Comparison of ENCODE assay signal across 8 cellular contexts in genomic region chr1:27557596-27558340, GRCh38. TPM values are rescaled to one million over a fixed set of nuclear protein-coding genes. Genes with fewer than 3 reads are reported as not detected.
DNase-seq lines count a peak whose midpoint lies in the region; ATAC-seq, FAIRE-seq and TF ChIP-seq lines count a peak whose summit lies in the region.

No MANE protein-coding gene starts in this region.

- peak overlapping the region; percentile 99 for H3K27ac Mint-ChIP-seq in WTC11

- H3K36me3 ChIP-seq in iPS-20b (ENCODE audit: insufficient read depth, low read depth, low read length) = peaks cover 16% of the 10 kb centered on the region; the same call in 1 of the 2 replicates
- peaks cover 31% of the 10 kb centered on the region for H3K36me3 ChIP-seq in skeletal muscle satellite cell (ENCODE audit: insufficient read depth, low read length)

- H3K9me3 ChIP-seq in iPS-20b (ENCODE audit: insufficient read depth, low read depth, low read length) (no peaks in the 10 kb centered on the region), skeletal muscle satellite cell (replicated peaks; ENCODE audit: low read length) (no peaks in the 10 kb centered on the region)

- FAIRE-seq in GM12891 (lab: Jason Lieb, UNC) = peak; percentile 52

- DNase-seq in GM12891 (ENCODE audit: insufficient read length, low spot score) = no peak
- peak; percentile 46 for DNase-seq in WTC11 (ENCODE audit: low spot score)
- no peak for DNase-seq in NCI-H1048 (lab: John Stamatoyannopoulos, UW)
- no peak for DNase-seq in DMS114 treated with DMSO at 0.1 percent for 48 hours (lab: John Stamatoyannopoulos, UW; ENCODE audit: unreplicated experiment)

- H3K36me3 Mint-ChIP-seq in WTC11 = peaks cover 3% of the 10 kb centered on the region; the same call in 1 of the 2 replicates

- peaks cover 60% of the 10 kb centered on the region for H3K4me1 Mint-ChIP-seq in WTC11

- no peak overlapping the region for H3K27ac ChIP-seq in iPS-20b (ENCODE audit: low read length)

- ATAC-seq in WTC11 (peak; percentile 43), HG03159 (IDR thresholded peaks at IDR 0.05; ENCODE audit: unreplicated experiment) (no peak), GM19467 (IDR thresholded peaks at IDR 0.05; ENCODE audit: unreplicated experiment) (no peak)

- H3K27me3 Mint-ChIP-seq in WTC11 (ENCODE audit: low read depth) = no peaks in the 10 kb centered on the region

- peak overlapping the region; percentile 50 for H3K4me3 Mint-ChIP-seq in WTC11

- POLR2A ChIA-PET in WTC11 (lab: Charles Lee) = interaction anchor here (0.9 to 2.7 kb wide), 16 partner anchors 9 to 192 kb away, joined by 3 to 21 read pairs (median 4); partner anchors contain the start of genes AHDC1 and WASF2

- H3K4me3 ChIP-seq in iPS-20b (ENCODE audit: low read length) (no peak overlapping the region), skeletal muscle satellite cell (ENCODE audit: low read length) (no peak overlapping the region)

- TF ChIP-seq POLR2A in GM12891 (IDR thresholded peaks at IDR 0.05; ENCODE audit: low read depth, low read length) = no peak

- H3K4me1 ChIP-seq in iPS-20b (ENCODE audit: insufficient read depth, low read length) = peaks cover 26% of the 10 kb centered on the region
- H3K4me1 ChIP-seq in skeletal muscle satellite cell (ENCODE audit: control insufficient read depth, insufficient read depth, low read length) = peaks cover 66% of the 10 kb centered on the region

- no peaks in the 10 kb centered on the region for H3K27me3 ChIP-seq in iPS-20b (ENCODE audit: insufficient read depth, low read length)
- H3K27me3 ChIP-seq in skeletal muscle satellite cell (ENCODE audit: control insufficient read depth, insufficient read depth, low read length) = no peaks in the 10 kb centered on the region

- H3K9ac ChIP-seq in iPS-20b (ENCODE audit: low read depth, low read length) (peak overlapping the region; percentile 20; the same call in 1 of the 2 replicates), skeletal muscle satellite cell (ENCODE audit: low read depth, low read length) (no peak overlapping the region)

- no peak for TF ChIP-seq CTCF in WTC11 (IDR thresholded peaks at IDR 0.05)

- H3K9me3 Mint-ChIP-seq in WTC11 = no peaks in the 10 kb centered on the region

- CTCF ChIA-PET in WTC11 (lab: Charles Lee) = interaction anchor here (0.6 to 11.6 kb wide), 76 partner anchors 12 to 597 kb away, joined by 3 to 489 read pairs (median 7); partner anchors contain the start of genes AHDC1, CD164L2, FAM76A and IFI6

- peak overlapping the region; percentile 1 for H3K4me2 ChIP-seq in skeletal muscle satellite cell (ENCODE audit: low read length)

TF ChIP-seq in GM12891, 5 proteins besides CTCF, POLR2A, EP300 and RAD21:
- TF ChIP-seq POU2F2 (IDR thresholded peaks at IDR 0.05; ENCODE audit: low read depth, low read length) (no peak), POLR2AphosphoS5 (IDR thresholded peaks at IDR 0.05; ENCODE audit: low read depth, low read length) (no peak), TAF1 (IDR thresholded peaks at IDR 0.05; ENCODE audit: low read depth, low read length) (no peak), PAX5 (IDR thresholded peaks at IDR 0.05; ENCODE audit: insufficient read depth, low read length, severe bottlenecking) (no peak), SPI1 (IDR thresholded peaks at IDR 0.05; ENCODE audit: low read depth, low read length) (no peak)

TF ChIP-seq in WTC11, 78 proteins besides CTCF, POLR2A, EP300 and RAD21:
- TF ChIP-seq GRHL2 (CRISPR knock-in tag; IDR thresholded peaks at IDR 0.05; ENCODE audit: insufficient replicate concordance, severe bottlenecking) = no peak
- TF ChIP-seq TEAD4 (CRISPR knock-in tag; IDR thresholded peaks at IDR 0.05) = no peak
- TF ChIP-seq FOXJ3 (CRISPR knock-in tag; IDR thresholded peaks at IDR 0.05; ENCODE audit: borderline replicate concordance) = no peak
- no peak for TF ChIP-seq ZBTB21 (CRISPR knock-in tag; IDR thresholded peaks at IDR 0.05; ENCODE audit: borderline replicate concordance)
- TF ChIP-seq ZNF121 (CRISPR knock-in tag; IDR thresholded peaks at IDR 0.05) = peak; percentile 83
- no peak for TF ChIP-seq NFATC4 (CRISPR knock-in tag; IDR thresholded peaks at IDR 0.05)
TF ChIP-seq in WTC11: peak in this region for 1.

RNA-seq across cellular contexts. Expression of gene AHDC1, which starts 46.2 kb away (rescaled TPM):
- polyA plus RNA-seq in GM12891 (2012; ENCODE audit: low read depth, missing spikeins) = 6.8 TPM
- 31.6 to 49.0 TPM (median 32.6 TPM) in 3 replicates for total RNA-seq in WTC11 (2021)
- total RNA-seq in skeletal muscle satellite cell (2012; rRNA removed) = 11.6 and 11.9 TPM in 2 replicates
